ENCODE assay signal across 15 cellular contexts in genomic region chr6:33738879-33739278, GRCh38. TPM values are rescaled to one million over a fixed set of nuclear protein-coding genes. Genes with fewer than 3 reads are reported as not detected.
A peak's percentile ranks its signal among the peaks of the same experiment; 100 is the strongest.
DNase-seq lines count a peak whose midpoint lies in the region; ATAC-seq, FAIRE-seq and TF ChIP-seq lines count a peak whose summit lies in the region.
"Had no signal": no experiment of that assay in that cellular context is flagged by ENCODE, and none has a peak within 500 bp of the region (broad histone marks: within the 10 kb centered on the region; RNA-seq: fewer than 3 reads in every experiment).

No MANE protein-coding gene starts in this region.

- H3K27me3 ChIP-seq in left ventricle myocardium inferior (ENCODE audit: low read depth) (no peaks in the 10 kb centered on the region), H1 (replicated peaks in 1 of 4; ENCODE audit: control insufficient read depth in 3 of 4, extremely low read depth in 1 of 4, insufficient read depth in 3 of 4, low read length in 3 of 4) (no peaks in the 10 kb centered on the region; a peak in 2 of 7 replicates), neutrophil (no peaks in the 10 kb centered on the region), GM23338 (ENCODE audit: insufficient read depth) (no peaks in the 10 kb centered on the region)
- H3K27me3 ChIP-seq: BLaER1 treated with 17β-estradiol and CSF1 and Interleukin-3, amounts not matched to agents 10 nM and 100 nM had no signal

- H3K56ac ChIP-seq in H1 (replicated peaks; ENCODE audit: insufficient read length, low read depth, low read length) = no peak overlapping the region

- no peak for ATAC-seq in HG03196 (IDR thresholded peaks at IDR 0.05; ENCODE audit: unreplicated experiment)
- ATAC-seq in GM23338 = no peak

- H3K23ac ChIP-seq in H1 (ENCODE audit: insufficient read length) = no peak overlapping the region

- H2AK5ac ChIP-seq in H1 (ENCODE audit: low read depth, low read length) = no peak overlapping the region

- no peaks in the 10 kb centered on the region for H3F3A ChIP-seq in GM23338 (replicated peaks; ENCODE audit: low read depth)

- H3K18ac ChIP-seq in H1 (ENCODE audit: extremely low read depth, low read length) = no peak overlapping the region

- POLR2A ChIA-PET in H1 (lab: Charles Lee; ENCODE audit: partially characterized antibody) = interaction anchor here (0.9 kb wide), 1 partner anchor 10 kb away, joined by 3 read pairs; no protein-coding TSS in a partner anchor

- H4K20me1 ChIP-seq in H1 (replicated peaks in 1 of 2; ENCODE audit: control insufficient read depth in 1 of 2, insufficient read depth in 2 of 2, low read length in 2 of 2) (no peaks in the 10 kb centered on the region), GM23338 (replicated peaks; ENCODE audit: insufficient read depth) (no peaks in the 10 kb centered on the region)

- H3K27me3 Mint-ChIP-seq in GM23338 (ENCODE audit: insufficient read depth, low read depth, poor library complexity) = peaks cover 7% of the 10 kb centered on the region

- H3K4me3 ChIP-seq in left ventricle myocardium inferior (peak overlapping the region; percentile 29), H1 (ENCODE audit: extremely low read depth in 1 of 4, insufficient read depth in 2 of 4, low read depth in 3 of 4, low read length in 4 of 4) (no peak overlapping the region), neutrophil (ENCODE audit: low read depth in 1 of 2, low read length in 1 of 2) (no peak overlapping the region), GM23338 (no peak overlapping the region)
- H3K4me3 ChIP-seq: BLaER1 treated with 17β-estradiol and CSF1 and Interleukin-3, amounts not matched to agents 10 nM and 100 nM had no signal

- H3K4me1 ChIP-seq in left ventricle myocardium inferior = peaks cover 95% of the 10 kb centered on the region
- H3K4me1 ChIP-seq in H1 (replicated peaks in 1 of 4; ENCODE audit: control insufficient read depth in 3 of 4, insufficient read depth in 4 of 4, low read length in 3 of 4) = peaks cover 0 to 3% (median 0%) of the 10 kb centered on the region in 4 experiments; a peak in 1 of 7 replicates
- H3K4me1 ChIP-seq in neutrophil (ENCODE audit: control insufficient read depth in 1 of 2, insufficient read depth in 1 of 2, low read depth in 1 of 2, low read length in 1 of 2) = peaks cover 28 to 30% of the 10 kb centered on the region in 2 experiments
- H3K4me1 ChIP-seq in GM23338 (ENCODE audit: insufficient read depth) = peaks cover 2% of the 10 kb centered on the region; the same call in 1 of the 2 replicates

- H3K79me1 ChIP-seq in H1 (ENCODE audit: low read depth, low read length) = no peaks in the 10 kb centered on the region

- DNase-seq in left ventricle myocardium inferior = no peak
- DNase-seq in cardiac septum (ENCODE audit: low spot score) = no peak
- no peak for DNase-seq in H1 (ENCODE audit: low read depth in 1 of 2, low spot score in 2 of 2)
- DNase-seq in OCI-M1 (lab: John Stamatoyannopoulos, UW) = no peak
- DNase-seq in GM23338 (ENCODE audit: low spot score) = no peak
- DNase-seq: ACHN; CD4-positive, CD25-positive, alpha-beta regulatory T cell; DMS53; H7; IMR-90; KBM-7 had no signal

- TF ChIP-seq EP300 in H1 (IDR thresholded peaks at IDR 0.05; ENCODE audit: borderline replicate concordance in 1 of 2, low read depth in 2 of 2, low read length in 2 of 2) = no peak

- no peak for TF ChIP-seq POLR2A in H1 (IDR thresholded peaks at IDR 0.05; ENCODE audit: control extremely low read depth in 1 of 2, low read depth in 2 of 2, low read length in 2 of 2)

- WGBS in H1 (ENCODE audit: extremely low coverage in 1 of 2, insufficient coverage in 1 of 2, insufficient read length in 1 of 2, insufficient replicate concordance in 2 of 2, low coverage in 1 of 2, low lambda C conversion rate in 2 of 2, missing lambda C conversion rate in 1 of 2), 2 experiments = 92% methylated on average over 5 of the region's 5 CpGs; no CpG with 5 or more reads in 1 of the 2 experiments

- TF ChIP-seq CTCF in left ventricle myocardium inferior (IDR thresholded peaks at IDR 0.05; ENCODE audit: borderline replicate concordance) (no peak), H1 (IDR thresholded peaks at IDR 0.05; ENCODE audit: control extremely low read depth in 1 of 3, insufficient read depth in 1 of 3, low read depth in 1 of 3, low read length in 3 of 3) (no peak), neutrophil (IDR thresholded peaks at IDR 0.05) (no peak), GM23338 (conservative IDR thresholded peaks at IDR 0.05; ENCODE audit: low read depth in 2 of 2) (no peak)

- no peak overlapping the region for H4K8ac ChIP-seq in H1 (ENCODE audit: extremely low read depth, insufficient read depth, low read length)

- no peak overlapping the region for H3K27ac Mint-ChIP-seq in GM23338
- H3K27ac Mint-ChIP-seq: CD4-positive, CD25-positive, alpha-beta regulatory T cell had no signal

- H3K9me3 Mint-ChIP-seq in GM23338 = no peaks in the 10 kb centered on the region
- H3K9me3 Mint-ChIP-seq: CD4-positive, CD25-positive, alpha-beta regulatory T cell had no signal

- H3K4me3 Mint-ChIP-seq in GM23338 = no peak overlapping the region
- H3K4me3 Mint-ChIP-seq: CD4-positive, CD25-positive, alpha-beta regulatory T cell had no signal

- H2BK12ac ChIP-seq in H1 (ENCODE audit: low read depth, low read length) = no peak overlapping the region; the same call in 1 of the 2 replicates

- peak overlapping the region; percentile 72; the same call in 1 of the 2 replicates for H2BK15ac ChIP-seq in H1 (ENCODE audit: low read length)

- peaks cover 8% of the 10 kb centered on the region; the same call in 2 of the 3 replicates for H3K4me1 Mint-ChIP-seq in GM23338
- H3K4me1 Mint-ChIP-seq: CD4-positive, CD25-positive, alpha-beta regulatory T cell had no signal

- CTCF ChIA-PET in H1 (lab: Charles Lee; ENCODE audit: partially characterized antibody) = interaction anchor here (0.6 to 1.9 kb wide), 8 partner anchors 11 to 1525 kb away, joined by 3 to 9 read pairs (median 4); no protein-coding TSS in a partner anchor

- H3K9me2 ChIP-seq in GM23338 (ENCODE audit: insufficient read depth) = no peaks in the 10 kb centered on the region

- no peaks in the 10 kb centered on the region for H3K23me2 ChIP-seq in H1 (ENCODE audit: low read depth, low read length)

- H3K9ac ChIP-seq in H1 (replicated peaks in 1 of 4; ENCODE audit: extremely low read depth in 1 of 4, low read depth in 3 of 4, low read length in 3 of 4) = no peak overlapping the region

- no peak overlapping the region for H2BK20ac ChIP-seq in H1 (ENCODE audit: low read length)

- H2AFZ ChIP-seq in H1 (ENCODE audit: low read length) (no peak overlapping the region), GM23338 (no peak overlapping the region)

- TF ChIP-seq RAD21 in H1 (IDR thresholded peaks at IDR 0.05 in 1 of 2, conservative IDR thresholded peaks at IDR 0.05 in 1 of 2; ENCODE audit: low read depth in 2 of 2, low read length in 2 of 2) = no peak

- H3K4ac ChIP-seq in H1 (replicated peaks; ENCODE audit: insufficient read length, low read depth, low read length) = no peak overlapping the region

- no peak for FAIRE-seq in H1 (lab: Jason Lieb, UNC)

- H2BK5ac ChIP-seq in H1 (ENCODE audit: low read depth, low read length) = no peak overlapping the region

- H4K91ac ChIP-seq in H1 (replicated peaks; ENCODE audit: insufficient read length, low read length) = no peak overlapping the region

- no peak overlapping the region for H4K5ac ChIP-seq in H1 (ENCODE audit: insufficient read length, low read depth, low read length)

- H3K79me2 ChIP-seq in H1 (ENCODE audit: control insufficient read depth in 1 of 2, insufficient read depth in 2 of 2, low read length in 2 of 2) = no peaks in the 10 kb centered on the region
- H3K79me2 ChIP-seq in GM23338 (replicated peaks; ENCODE audit: insufficient read depth) = no peaks in the 10 kb centered on the region

- H3K27ac ChIP-seq in left ventricle myocardium inferior (replicated peaks) (peak overlapping the region; percentile 87), H1 (ENCODE audit: low read depth, low read length) (no peak overlapping the region), neutrophil (peak overlapping the region; percentile 81), GM23338 (ENCODE audit: low read depth) (no peak overlapping the region)
- H3K27ac ChIP-seq: BLaER1 treated with 17β-estradiol and CSF1 and Interleukin-3, amounts not matched to agents 10 nM and 100 nM; HL-60 had no signal

- H2BK120ac ChIP-seq in H1 (replicated peaks; ENCODE audit: low read depth, low read length) = no peak overlapping the region

- H3K36me3 ChIP-seq in left ventricle myocardium inferior = peaks cover 32% of the 10 kb centered on the region
- H3K36me3 ChIP-seq in H1 (ENCODE audit: control insufficient read depth in 2 of 4, insufficient read depth in 4 of 4, low read length in 3 of 4) = no peaks in the 10 kb centered on the region
- no peaks in the 10 kb centered on the region for H3K36me3 ChIP-seq in neutrophil
- no peaks in the 10 kb centered on the region; the same call in 1 of the 2 replicates for H3K36me3 ChIP-seq in GM23338 (ENCODE audit: insufficient read depth)
- H3K36me3 ChIP-seq: BLaER1 treated with 17β-estradiol and CSF1 and Interleukin-3, amounts not matched to agents 10 nM and 100 nM had no signal

- H3K36me3 Mint-ChIP-seq in GM23338 (ENCODE audit: low read depth) = no peaks in the 10 kb centered on the region
- H3K36me3 Mint-ChIP-seq: CD4-positive, CD25-positive, alpha-beta regulatory T cell had no signal

- no peak overlapping the region for H3K4me2 ChIP-seq in H1 (ENCODE audit: insufficient read depth in 1 of 2, low read depth in 2 of 2, low read length in 2 of 2)
- no peak overlapping the region for H3K4me2 ChIP-seq in GM23338
- H3K4me2 ChIP-seq: BLaER1 treated with 17β-estradiol and CSF1 and Interleukin-3, amounts not matched to agents 10 nM and 100 nM had no signal

- H3K9me3 ChIP-seq in left ventricle myocardium inferior (replicated peaks) = no peaks in the 10 kb centered on the region
- no peaks in the 10 kb centered on the region for H3K9me3 ChIP-seq in H1 (ENCODE audit: insufficient read depth in 2 of 2, low read depth in 1 of 2, low read length in 1 of 2)
- no peaks in the 10 kb centered on the region for H3K9me3 ChIP-seq in neutrophil
- H3K9me3 ChIP-seq: BLaER1 treated with 17β-estradiol and CSF1 and Interleukin-3, amounts not matched to agents 10 nM and 100 nM had no signal

- intact Hi-C loops in left ventricle myocardium inferior (cut with micrococcal nuclease) = no loop called here
- intact Hi-C loops in cardiac septum (cut with DNase I) = no loop called here

- no peak overlapping the region for H3K14ac ChIP-seq in H1 (ENCODE audit: insufficient read length)

RNA-seq across cellular contexts. Expression of gene IP6K3, which starts 7.8 kb away (rescaled TPM):
- total RNA-seq in left ventricle myocardium inferior = 42.0 TPM
- total RNA-seq in cardiac septum = 16.6 TPM
- 0.22 and 0.23 TPM in 2 replicates for total RNA-seq in H1 (2021; fragmentation: NEBNext Ultra II Directional; extraction: Animal tissue kit (Norgen Biotek cat#: 25700))
- polyA plus RNA-seq in H1 (2011; rRNA removed) = 0.73 and 0.93 TPM in 2 replicates
- 0.72 TPM for polyA plus RNA-seq in H1 (2011; cell fraction: cytosol; rRNA removed)
- polyA plus RNA-seq in H1 (2011; cell fraction: nucleus; rRNA removed) = 0.80 TPM
- 0.25 to 0.81 TPM (median 0.46 TPM) in 4 replicates for polyA plus RNA-seq in H1 (2012, experiment 1 of 2)
- 0.26 TPM for polyA plus RNA-seq in H1 (2012, experiment 2 of 2)
- polyA plus RNA-seq in H1 (2013, experiment 1 of 2) = 0.14 TPM
- polyA plus RNA-seq in H1 (2013, experiment 2 of 2) = 0.13 TPM
- polyA minus RNA-seq in H1 (2011; rRNA and poly(A)+ RNA removed) = 0.66 and 0.69 TPM in 2 replicates
- not detected for polyA minus RNA-seq in H1 (2011; cell fraction: cytosol; rRNA and poly(A)+ RNA removed)
- polyA minus RNA-seq in H1 (2011; cell fraction: nucleus; rRNA and poly(A)+ RNA removed) = 1.00 TPM
- 0.14 TPM in 1 of 2 replicates, not detected in the other for total RNA-seq in GM23338 (2014; rRNA removed; shearing (Covaris generic))
- polyA plus RNA-seq in GM23338 (2016; fragmentation: Nextera tagmentation; extraction: Ambion mirVana) = 0.16 TPM in 2 replicates
- total RNA-seq: CD4-positive, CD25-positive, alpha-beta regulatory T cell had no signal
- polyA plus RNA-seq: CD4-positive, CD25-positive, alpha-beta regulatory T cell had no signal

RNA-seq across cellular contexts. Expression of gene UQCC2, which starts 27.4 kb away (rescaled TPM):
- total RNA-seq in left ventricle myocardium inferior (199 TPM), cardiac septum (209 TPM)
- 104 and 107 TPM in 2 replicates for total RNA-seq in H1 (2021; fragmentation: NEBNext Ultra II Directional; extraction: Animal tissue kit (Norgen Biotek cat#: 25700))
- polyA plus RNA-seq in H1 (2011; rRNA removed) (44.1 and 52.1 TPM in 2 replicates), GM23338 (2016; fragmentation: Nextera tagmentation; extraction: Ambion mirVana) (379 and 450 TPM in 2 replicates)
- polyA plus RNA-seq in H1 (2011; cell fraction: cytosol; rRNA removed) = 57.4 TPM
- 62.0 TPM for polyA plus RNA-seq in H1 (2011; cell fraction: nucleus; rRNA removed)
- 117 to 214 TPM (median 170 TPM) in 4 replicates for polyA plus RNA-seq in H1 (2012, experiment 1 of 2)
- 56.3 TPM for polyA plus RNA-seq in H1 (2012, experiment 2 of 2)
- polyA plus RNA-seq in H1 (2013, experiment 1 of 2) = 88.8 TPM
- polyA plus RNA-seq in H1 (2013, experiment 2 of 2) = 97.1 TPM
- polyA minus RNA-seq in H1 (2011; rRNA and poly(A)+ RNA removed) = 13.7 and 13.9 TPM in 2 replicates
- polyA minus RNA-seq in H1 (2011; cell fraction: cytosol; rRNA and poly(A)+ RNA removed) = 12.4 TPM
- polyA minus RNA-seq in H1 (2011; cell fraction: nucleus; rRNA and poly(A)+ RNA removed) = 21.4 TPM
- total RNA-seq in GM23338 (2014; rRNA removed; shearing (Covaris generic)) = 33.9 and 48.9 TPM in 2 replicates

RNA-seq across cellular contexts. Expression of gene LEMD2, which starts 50.1 kb away (rescaled TPM):
- total RNA-seq in left ventricle myocardium inferior (22.2 TPM), cardiac septum (29.6 TPM)
- total RNA-seq in H1 (2021; fragmentation: NEBNext Ultra II Directional; extraction: Animal tissue kit (Norgen Biotek cat#: 25700)) = 54.1 and 57.3 TPM in 2 replicates
- polyA plus RNA-seq in H1 (2011; rRNA removed) (32.7 and 54.9 TPM in 2 replicates), GM23338 (2016; fragmentation: Nextera tagmentation; extraction: Ambion mirVana) (28.6 and 32.0 TPM in 2 replicates)
- 58.9 TPM for polyA plus RNA-seq in H1 (2011; cell fraction: cytosol; rRNA removed)
- polyA plus RNA-seq in H1 (2011; cell fraction: nucleus; rRNA removed) = 127 TPM
- 58.7 to 71.6 TPM (median 62.9 TPM) in 4 replicates for polyA plus RNA-seq in H1 (2012, experiment 1 of 2)
- 48.3 TPM for polyA plus RNA-seq in H1 (2012, experiment 2 of 2)
- 44.0 TPM for polyA plus RNA-seq in H1 (2013, experiment 1 of 2)
- polyA plus RNA-seq in H1 (2013, experiment 2 of 2) = 48.2 TPM
- 47.6 and 60.5 TPM in 2 replicates for polyA minus RNA-seq in H1 (2011; rRNA and poly(A)+ RNA removed)
- polyA minus RNA-seq in H1 (2011; cell fraction: cytosol; rRNA and poly(A)+ RNA removed) = 36.8 TPM
- polyA minus RNA-seq in H1 (2011; cell fraction: nucleus; rRNA and poly(A)+ RNA removed) = 82.4 TPM
- 55.6 and 64.7 TPM in 2 replicates for total RNA-seq in GM23338 (2014; rRNA removed; shearing (Covaris generic))

Comparison
In these comparisons a context has a peak if more than half of its experiments do, and no peak if none do; other contexts are left out.
1. H3K27ac ChIP-seq: peak in left ventricle myocardium inferior (single experiment) and neutrophil (single experiment); none in H1 (single experiment) and GM23338 (single experiment).
2. RNA of gene IP6K3, which starts 7.8 kb away (total RNA-seq): 42.0 TPM in left ventricle myocardium inferior (single experiment) and 16.6 TPM in cardiac septum (single experiment); 0.22 to 0.23 TPM in H1 and 0.14 TPM in GM23338; every median in the first group is over 10 times any median in the second.